8 cellular contexts compared by ENCODE assay signal in the genomic region with DNA sequence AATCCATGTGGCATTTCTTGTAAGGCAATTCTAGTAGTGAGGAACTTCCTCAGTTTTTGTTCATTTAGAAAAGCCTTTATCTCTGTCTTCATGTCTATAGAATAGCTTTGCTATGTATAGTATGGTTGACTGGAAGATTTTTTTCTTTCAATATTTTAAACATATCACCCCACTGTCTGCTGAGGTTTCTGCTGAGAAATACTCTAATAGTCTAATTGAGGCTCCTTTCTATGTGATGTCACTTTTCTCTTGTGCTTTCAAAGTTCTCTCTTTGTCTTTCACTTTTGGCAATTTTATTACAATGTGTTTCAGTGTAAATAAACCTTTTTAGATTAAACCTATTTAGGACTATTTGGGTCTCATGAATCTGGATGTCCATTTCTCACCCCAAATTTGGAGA.
"Had no signal": no experiment of that assay in that cellular context is flagged by ENCODE, and none has a peak within 500 bp of the region (broad histone marks: within the 10 kb centered on the region; RNA-seq: fewer than 3 reads in every experiment).

No MANE protein-coding gene starts in this region.

- H3K4me3 Mint-ChIP-seq: IgD-negative memory B cell had no signal

- FAIRE-seq: HepG2, HTR-8/SVneo, K562 had no signal

- H3K27ac ChIP-seq: HL-60 had no signal

- DNase-seq: IMR-90, KBM-7, KG1 had no signal

- H3K27ac Mint-ChIP-seq: IgD-negative memory B cell had no signal

- ATAC-seq: HepG2, K562 had no signal

- H3K36me3 Mint-ChIP-seq: IgD-negative memory B cell had no signal

- H3K4me3 ChIP-seq: K562 had no signal
